ENCODE assay signal across 8 cellular contexts in the genomic region with DNA sequence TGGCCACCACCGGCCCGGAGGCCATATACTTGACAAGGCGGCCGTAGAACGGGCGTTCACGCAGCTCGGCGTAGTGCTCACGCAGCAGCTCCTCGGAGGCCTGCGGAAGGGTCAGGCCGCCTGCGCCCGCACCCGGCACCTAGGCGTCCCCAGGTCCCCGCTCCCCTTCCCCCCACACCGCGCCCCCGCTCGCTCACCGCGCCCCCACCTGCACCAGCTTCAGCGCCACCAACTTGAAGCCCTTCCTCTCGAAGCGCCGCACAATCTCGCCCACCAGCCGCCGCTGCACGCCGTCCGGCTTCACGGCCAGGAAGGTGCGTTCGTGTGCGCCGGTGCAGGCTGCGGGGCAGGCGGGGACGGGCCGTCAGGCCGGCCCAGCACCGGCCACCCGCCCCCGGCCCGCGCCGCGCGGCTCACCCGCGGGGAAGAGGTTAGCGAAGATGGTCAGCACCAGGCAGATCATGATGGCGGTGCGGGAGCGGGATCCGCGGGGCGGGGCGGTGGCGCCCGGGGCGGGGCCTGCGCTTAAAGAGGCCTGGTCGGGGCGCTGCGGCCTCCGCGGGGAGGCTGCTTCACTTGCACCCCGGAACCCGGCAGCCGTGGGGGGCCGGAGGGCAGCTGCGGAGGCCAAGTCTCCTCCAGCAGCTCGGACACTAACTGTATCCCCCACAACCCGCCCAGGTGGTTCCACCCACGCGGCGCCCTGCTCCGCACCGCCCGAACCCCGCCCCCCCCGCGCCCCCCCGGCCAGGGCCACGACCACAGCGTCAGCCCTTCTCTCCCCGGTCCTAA. TPM values are rescaled to one million over a fixed set of nuclear protein-coding genes. Genes with fewer than 3 reads are reported as not detected.
DNase-seq lines count a peak whose midpoint lies in the region; ATAC-seq and TF ChIP-seq lines count a peak whose summit lies in the region.

A gene (minus strand): TSS at position 472 of the 792 bp plus-strand sequence. CDS start 9 bp downstream, at position 463.

- TF ChIP-seq CTCF in HEK293 (tag by site-specific recombination; IDR thresholded peaks at IDR 0.05) (no peak), gastroesophageal sphincter (IDR thresholded peaks at IDR 0.05) (peak in 1 of 4 experiments; percentile 23), neutrophil (IDR thresholded peaks at IDR 0.05) (no peak)

- no peaks in the 10 kb centered on the region for H3K27me3 ChIP-seq in CD4-positive, CD25-positive, alpha-beta regulatory T cell (ENCODE audit: control insufficient read depth, insufficient read depth, low read length)
- H3K27me3 ChIP-seq in gastroesophageal sphincter (no peaks in the 10 kb centered on the region), neutrophil (peaks cover 8% of the 10 kb centered on the region)

- intact Hi-C loops in activated naive CD4-positive, alpha-beta T cell treated with anti-CD3 and anti-CD28 coated beads for 36 hours (cut with micrococcal nuclease), result loop anchor here (5.0 kb wide), 2 partner anchors 171 to 349 kb away; a partner anchor contains a TSS

- peak; percentile 56 to 58 for ATAC-seq in CD4-positive, CD25-positive, alpha-beta regulatory T cell (ENCODE audit: low read depth in 2 of 2)
- ATAC-seq in gastroesophageal sphincter, result peak; percentile 68
- ATAC-seq in GM18520 (IDR thresholded peaks at IDR 0.05; ENCODE audit: unreplicated experiment), result no peak

- peak within 1 kb of the TSS; percentile 85 to 97 (median 97) for H3K27ac Mint-ChIP-seq in CD4-positive, CD25-positive, alpha-beta regulatory T cell
- H3K27ac Mint-ChIP-seq in activated naive CD4-positive, alpha-beta T cell treated with anti-CD3 and anti-CD28 coated beads for 36 hours, result peak within 1 kb of the TSS; percentile 91

- DNase-seq in CD4-positive, CD25-positive, alpha-beta regulatory T cell, result peak; percentile 64 to 76 (median 73)
- DNase-seq in SK-MEL-5 (ENCODE audit: low read depth, low spot score) (peak; percentile 54), stromal cell of bone marrow (ENCODE audit: low read depth) (peak; percentile 43)
- peak; percentile 81 for DNase-seq in activated naive CD4-positive, alpha-beta T cell treated with anti-CD3 and anti-CD28 coated beads for 36 hours

- CTCF ChIA-PET in HEK293 (lab: Yijun Ruan, JAX), result interaction anchor here (0.6 kb wide), 2 partner anchors 121 to 504 kb away, joined by 3 read pairs; no protein-coding TSS in a partner anchor
- CTCF ChIA-PET in activated naive CD4-positive, alpha-beta T cell treated with anti-CD3 and anti-CD28 coated beads for 36 hours (lab: Charles Lee), result interaction anchor here (0.5 to 3.5 kb wide), 3 partner anchors 11 to 170 kb away, joined by 3 to 26 read pairs (median 3); a partner anchor contains a TSS

- H3K27me3 Mint-ChIP-seq in CD4-positive, CD25-positive, alpha-beta regulatory T cell, result no peaks in the 10 kb centered on the region
- H3K27me3 Mint-ChIP-seq in activated naive CD4-positive, alpha-beta T cell treated with anti-CD3 and anti-CD28 coated beads for 36 hours (ENCODE audit: low read depth), result no peaks in the 10 kb centered on the region

- WGBS in gastroesophageal sphincter (ENCODE audit: low coverage in 1 of 2), 2 donors, result 0% methylated on average over 5 of the region's 91 CpGs; no CpG with 5 or more reads in 1 of the 2 donors

- peaks cover 3% of the 10 kb centered on the region for H3K36me3 Mint-ChIP-seq in CD4-positive, CD25-positive, alpha-beta regulatory T cell
- peaks cover 15% of the 10 kb centered on the region for H3K36me3 Mint-ChIP-seq in activated naive CD4-positive, alpha-beta T cell treated with anti-CD3 and anti-CD28 coated beads for 36 hours (ENCODE audit: low read depth)

- in situ Hi-C loops in SK-MEL-5 (cut with HindIII; ENCODE audit: low pct_unique_long_range_greater_than_20kb, low sequenced_read_pairs), result no loop called here

- no peaks in the 10 kb centered on the region for H3K9me3 Mint-ChIP-seq in CD4-positive, CD25-positive, alpha-beta regulatory T cell
- H3K9me3 Mint-ChIP-seq in activated naive CD4-positive, alpha-beta T cell treated with anti-CD3 and anti-CD28 coated beads for 36 hours, result no peaks in the 10 kb centered on the region

- H3K4me3 Mint-ChIP-seq in CD4-positive, CD25-positive, alpha-beta regulatory T cell, result peak within 1 kb of the TSS; percentile 89 to 98 (median 97)
- H3K4me3 Mint-ChIP-seq in activated naive CD4-positive, alpha-beta T cell treated with anti-CD3 and anti-CD28 coated beads for 36 hours, result peak within 1 kb of the TSS; percentile 93

- no peaks in the 10 kb centered on the region for H3K9me3 ChIP-seq in CD4-positive, CD25-positive, alpha-beta regulatory T cell (ENCODE audit: control insufficient read depth in 2 of 2, low read length in 2 of 2)
- H3K9me3 ChIP-seq in HEK293 (ENCODE audit: control insufficient read depth, insufficient read depth, low read depth, low read length) (no peaks in the 10 kb centered on the region), gastroesophageal sphincter (no peaks in the 10 kb centered on the region), neutrophil (no peaks in the 10 kb centered on the region)

- TF ChIP-seq EP300 in gastroesophageal sphincter (IDR thresholded peaks at IDR 0.05), result no peak

- H3K36me3 ChIP-seq in CD4-positive, CD25-positive, alpha-beta regulatory T cell (ENCODE audit: control insufficient read depth, insufficient read depth, low read length), result peaks cover 2% of the 10 kb centered on the region
- H3K36me3 ChIP-seq in HEK293 (ENCODE audit: control insufficient read depth in 2 of 2, insufficient read depth in 1 of 2, low read length in 2 of 2) (peaks cover 0 to 76% of the 10 kb centered on the region in 2 experiments; a peak in 1 of 3 replicates), gastroesophageal sphincter (peaks cover 0 to 53% of the 10 kb centered on the region in 2 donors), neutrophil (peaks cover 48% of the 10 kb centered on the region)

- peaks cover 46% of the 10 kb centered on the region for H3K4me1 ChIP-seq in CD4-positive, CD25-positive, alpha-beta regulatory T cell (ENCODE audit: control insufficient read depth, insufficient read depth, low read length, poor library complexity, severe bottlenecking)
- H3K4me1 ChIP-seq in HEK293 (ENCODE audit: control insufficient read depth, insufficient read depth, low read length) (peaks cover 9% of the 10 kb centered on the region), gastroesophageal sphincter (peaks cover 0 to 66% (median 27%) of the 10 kb centered on the region in 3 donors), neutrophil (ENCODE audit: control insufficient read depth in 1 of 2, insufficient read depth in 1 of 2, low read depth in 1 of 2, low read length in 1 of 2) (peaks cover 35 to 51% of the 10 kb centered on the region in 2 experiments)

- H3K27ac ChIP-seq in CD4-positive, CD25-positive, alpha-beta regulatory T cell (ENCODE audit: insufficient read depth, low read length, poor library complexity, severe bottlenecking), result peak within 1 kb of the TSS; percentile 85
- H3K27ac ChIP-seq in HEK293 (ENCODE audit: extremely low read depth, low read depth, low read length) (peak within 1 kb of the TSS; percentile 94), gastroesophageal sphincter (peak within 1 kb of the TSS; percentile 52 to 99 (median 97)), neutrophil (peak within 1 kb of the TSS; percentile 95)

- POLR2A ChIA-PET in HEK293 (lab: Yijun Ruan, JAX), result interaction anchor here (0.7 to 6.0 kb wide), 8 partner anchors 10 to 193 kb away, joined by 3 to 113 read pairs (median 8); a partner anchor contains a TSS

- peak; percentile 12 for TF ChIP-seq POLR2A in gastroesophageal sphincter (IDR thresholded peaks at IDR 0.05)

- H3K4me1 Mint-ChIP-seq in CD4-positive, CD25-positive, alpha-beta regulatory T cell, result peaks cover 0 to 18% (median 1%) of the 10 kb centered on the region in 4 donors
- H3K4me1 Mint-ChIP-seq in activated naive CD4-positive, alpha-beta T cell treated with anti-CD3 and anti-CD28 coated beads for 36 hours (ENCODE audit: low read depth), result peaks cover 7% of the 10 kb centered on the region

- peak within 1 kb of the TSS; percentile 77 for H3K4me3 ChIP-seq in CD4-positive, CD25-positive, alpha-beta regulatory T cell (ENCODE audit: low read depth, low read length)
- peak within 1 kb of the TSS; percentile 95 for H3K4me3 ChIP-seq in HEK293 (ENCODE audit: low read depth, low read length)
- H3K4me3 ChIP-seq in gastroesophageal sphincter, result peak within 1 kb of the TSS; percentile 71 to 84
- H3K4me3 ChIP-seq in neutrophil (ENCODE audit: low read depth in 1 of 2, low read length in 1 of 2), result peak within 1 kb of the TSS; percentile 89 to 100

TF ChIP-seq in HEK293, 187 proteins besides CTCF, POLR2A, EP300 and RAD21 (continues in another document):
- TF ChIP-seq, protein P1, sequence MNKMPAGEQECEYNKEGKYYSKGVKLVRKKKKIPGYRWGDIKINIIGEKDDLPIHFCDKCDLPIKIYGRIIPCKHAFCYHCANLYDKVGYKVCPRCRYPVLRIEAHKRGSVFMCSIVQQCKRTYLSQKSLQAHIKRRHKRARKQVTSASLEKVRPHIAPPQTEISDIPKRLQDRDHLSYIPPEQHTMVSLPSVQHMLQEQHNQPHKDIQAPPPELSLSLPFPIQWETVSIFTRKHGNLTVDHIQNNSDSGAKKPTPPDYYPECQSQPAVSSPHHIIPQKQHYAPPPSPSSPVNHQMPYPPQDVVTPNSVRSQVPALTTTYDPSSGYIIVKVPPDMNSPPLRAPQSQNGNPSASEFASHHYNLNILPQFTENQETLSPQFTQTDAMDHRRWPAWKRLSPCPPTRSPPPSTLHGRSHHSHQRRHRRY (tag by site-specific recombination; IDR thresholded peaks at IDR 0.05), result no peak
- TF ChIP-seq ZBTB20 (tag by site-specific recombination; IDR thresholded peaks at IDR 0.05), result peak; percentile 9; the same call in 1 of the 2 replicates
- TF ChIP-seq ZNF529 (tag by site-specific recombination; IDR thresholded peaks at IDR 0.05; ENCODE audit: insufficient replicate concordance), result no peak
- TF ChIP-seq RBAK (tag by site-specific recombination; IDR thresholded peaks at IDR 0.05), result no peak
- TF ChIP-seq GLIS1 (tag by site-specific recombination; IDR thresholded peaks at IDR 0.05), result peak; percentile 88
- TF ChIP-seq SP2 (tag by site-specific recombination; IDR thresholded peaks at IDR 0.05), result peak; percentile 44
- peak; percentile 89 for TF ChIP-seq ZNF423 (tag by site-specific recombination; IDR thresholded peaks at IDR 0.05)
- TF ChIP-seq GLIS2 (tag by site-specific recombination; IDR thresholded peaks at IDR 0.05), result peak; percentile 86
- no peak for TF ChIP-seq BCL11A (tag by site-specific recombination; IDR thresholded peaks at IDR 0.05; ENCODE audit: low read depth)
- TF ChIP-seq ZNF600 (tag by site-specific recombination; IDR thresholded peaks at IDR 0.05), result no peak
- no peak for TF ChIP-seq ZNF10 (tag by site-specific recombination; IDR thresholded peaks at IDR 0.05)

RNA-seq across cellular contexts. Expression of the gene that starts here (rescaled TPM):
- total RNA-seq in CD4-positive, CD25-positive, alpha-beta regulatory T cell, result 45.1 TPM
- 100 to 1,000 TPM in 1 of 4 donors, 10 to 100 TPM in 3; 63.8 to 101 (median 75.0) TPM for polyA plus RNA-seq in CD4-positive, CD25-positive, alpha-beta regulatory T cell
- total RNA-seq in SK-MEL-5 (2014; rRNA removed; shearing (Covaris generic)), result 12.2 and 12.9 TPM in 2 replicates
- 19.5 and 27.7 TPM in 2 replicates for polyA plus RNA-seq in SK-MEL-5 (2015; cell fraction: cytosol; rRNA removed)
- polyA plus RNA-seq in SK-MEL-5 (2015; cell fraction: nucleus; rRNA removed), result 144 and 148 TPM in 2 replicates
- 10 to 100 TPM; 39.4 to 44.1 TPM for total RNA-seq in activated naive CD4-positive, alpha-beta T cell treated with anti-CD3 and anti-CD28 coated beads for 36 hours
- total RNA-seq in gastroesophageal sphincter, result 100 to 1,000 TPM in 1 of 4 donors, 10 to 100 TPM in 3; 49.9 to 106 (median 87.2) TPM
